Comparison of ENCODE assay signal across 10 cellular contexts in genomic region chr1:43549394-43549793, GRCh38. TPM values are rescaled to one million over a fixed set of nuclear protein-coding genes. Genes with fewer than 3 reads are reported as not detected.
DNase-seq lines count a peak whose midpoint lies in the region; ATAC-seq and TF ChIP-seq lines count a peak whose summit lies in the region.
"Not testable (repeated sequence)": the region's sequence is repeated elsewhere in the genome, so short reads cannot be mapped to it uniquely, and the experiment has no call there.
"Had no signal": no experiment of that assay in that cellular context is flagged by ENCODE, and none has a peak within 500 bp of the region (broad histone marks: within the 10 kb centered on the region; RNA-seq: fewer than 3 reads in every experiment).

No MANE protein-coding gene starts in this region.

- H3K27ac Mint-ChIP-seq in Calu3 (ENCODE audit: unreplicated experiment) (peak overlapping the region; percentile 83), nephron (peak overlapping the region; percentile 78 to 95 (median 79))
- not testable (repeated sequence) for H3K27ac Mint-ChIP-seq in MCF 10A (ENCODE audit: low read depth, unreplicated experiment)
- peak overlapping the region; percentile 63 for H3K27ac Mint-ChIP-seq in stimulated activated effector memory CD8-positive, alpha-beta T cell treated with anti-CD3 and anti-CD28 coated beads, Interleukin-12 subunit alpha, Interleukin-12 subunit beta, amount 100 ng/mL, for 72 hours

- H3K27ac ChIP-seq in RWPE2 (ENCODE audit: poor library complexity, severe bottlenecking) (peak overlapping the region; percentile 74), foreskin keratinocyte (peak overlapping the region; percentile 47), lower lobe of right lung (peak overlapping the region; percentile 47), upper lobe of right lung (peak overlapping the region; percentile 70)

- not testable (repeated sequence) for H3K9me3 Mint-ChIP-seq in Calu3 (ENCODE audit: low read depth, unreplicated experiment); MCF 10A (ENCODE audit: unreplicated experiment); nephron; stimulated activated effector memory CD8-positive, alpha-beta T cell treated with anti-CD3 and anti-CD28 coated beads, Interleukin-12 subunit alpha, Interleukin-12 subunit beta, amount 100 ng/mL, for 72 hours

- not testable (repeated sequence) for H3K27me3 ChIP-seq in RWPE2 (ENCODE audit: insufficient read depth, poor library complexity, severe bottlenecking); foreskin keratinocyte; lower lobe of right lung (ENCODE audit: low read depth); upper lobe of right lung

- BruUV-seq in Calu3 (replicated peaks; lab: Mats Ljungman, UMichigan); MCF 10A (replicated peaks; lab: Mats Ljungman, UMichigan): not testable (repeated sequence)

- intact Hi-C loops in Calu3 (cut with micrococcal nuclease; ENCODE audit: unreplicated experiment); MCF 10A (cut with micrococcal nuclease); lower lobe of right lung (cut with DNase I); upper lobe of right lung (cut with DNase I): not testable (repeated sequence)

- H3K36me3 Mint-ChIP-seq in Calu3 (ENCODE audit: insufficient read depth, unreplicated experiment) (peaks cover 57% of the 10 kb centered on the region), nephron (ENCODE audit: low read depth) (peaks cover 17% of the 10 kb centered on the region)
- not testable (repeated sequence) for H3K36me3 Mint-ChIP-seq in MCF 10A (ENCODE audit: insufficient read depth, unreplicated experiment); stimulated activated effector memory CD8-positive, alpha-beta T cell treated with anti-CD3 and anti-CD28 coated beads, Interleukin-12 subunit alpha, Interleukin-12 subunit beta, amount 100 ng/mL, for 72 hours

- peaks cover 81% of the 10 kb centered on the region for H3K36me3 ChIP-seq in RWPE2 (ENCODE audit: low read depth)
- peaks cover 10% of the 10 kb centered on the region for H3K36me3 ChIP-seq in lower lobe of right lung
- not testable (repeated sequence) for H3K36me3 ChIP-seq in upper lobe of right lung

- H3K4me1 ChIP-seq in RWPE2 (ENCODE audit: insufficient read depth, poor library complexity, severe bottlenecking) (peaks cover 64% of the 10 kb centered on the region), foreskin keratinocyte (peaks cover 27% of the 10 kb centered on the region), lower lobe of right lung (peaks cover 77% of the 10 kb centered on the region), upper lobe of right lung (peaks cover 35% of the 10 kb centered on the region)

- not testable (repeated sequence) for H3K9me3 ChIP-seq in RWPE2 (ENCODE audit: severe bottlenecking); lower lobe of right lung; upper lobe of right lung

- not testable (repeated sequence) for H3K27me3 Mint-ChIP-seq in Calu3 (ENCODE audit: unreplicated experiment); MCF 10A (ENCODE audit: insufficient read depth, unreplicated experiment); nephron (ENCODE audit: low read depth)

- TF ChIP-seq CTCF in Calu3 (IDR thresholded peaks at IDR 0.05; ENCODE audit: unreplicated experiment); RWPE2 (IDR thresholded peaks at IDR 0.05; ENCODE audit: poor library complexity, severe bottlenecking); MCF 10A (IDR thresholded peaks at IDR 0.05; ENCODE audit: unreplicated experiment); foreskin keratinocyte (conservative IDR thresholded peaks at IDR 0.05); lower lobe of right lung (IDR thresholded peaks at IDR 0.05); nephron (IDR thresholded peaks at IDR 0.05; ENCODE audit: unreplicated experiment in 3 of 3); upper lobe of right lung (IDR thresholded peaks at IDR 0.05): not testable (repeated sequence)

- H3K4me3 Mint-ChIP-seq in Calu3 (ENCODE audit: low read depth, unreplicated experiment) (peak overlapping the region; percentile 58), MCF 10A (ENCODE audit: unreplicated experiment) (peak overlapping the region; percentile 54), nephron (peak overlapping the region in 2 of 3 experiments; percentile 34 to 42)
- H3K4me3 Mint-ChIP-seq in stimulated activated effector memory CD8-positive, alpha-beta T cell treated with anti-CD3 and anti-CD28 coated beads, Interleukin-12 subunit alpha, Interleukin-12 subunit beta, amount 100 ng/mL, for 72 hours, result peak overlapping the region; percentile 36

- POLR2A ChIA-PET in MCF 10A (lab: Yijun Ruan, JAX), result interaction anchor here (0.6 to 3.8 kb wide), 9 partner anchors 8 to 396 kb away, joined by 3 to 30 read pairs (median 3); partner anchors contain the start of genes CFAP57, EBNA1BP2, KDM4A and PTPRF

- not testable (repeated sequence) for DNase-seq in Calu3; RWPE2 (ENCODE audit: low spot score); MCF 10A (ENCODE audit: unreplicated experiment); foreskin keratinocyte; lower lobe of right lung; stimulated activated effector memory CD8-positive, alpha-beta T cell treated with anti-CD3 and anti-CD28 coated beads, Interleukin-12 subunit alpha, Interleukin-12 subunit beta, amount 100 ng/mL, for 72 hours (ENCODE audit: low spot score in 2 of 2); upper lobe of right lung

- CTCF ChIA-PET in Calu3 (lab: Charles Lee) (interaction anchor here (0.8 to 2.5 kb wide), 3 partner anchors 13 to 19 kb away, joined by 3 to 18 read pairs (median 4); partner anchors contain the start of gene PTPRF), MCF 10A (lab: Yijun Ruan, JAX) (interaction anchor here (0.6 to 1.9 kb wide), 4 partner anchors 22 to 90 kb away, joined by 3 to 8 read pairs (median 4); no protein-coding TSS in a partner anchor)

- not testable (repeated sequence) for ATAC-seq in RWPE2 (ENCODE audit: low read depth); foreskin keratinocyte; lower lobe of right lung; stimulated activated effector memory CD8-positive, alpha-beta T cell treated with anti-CD3 and anti-CD28 coated beads, Interleukin-12 subunit alpha, Interleukin-12 subunit beta, amount 100 ng/mL, for 72 hours; upper lobe of right lung

- H3K4me1 Mint-ChIP-seq in Calu3 (ENCODE audit: low read depth, unreplicated experiment) (peaks cover 81% of the 10 kb centered on the region), MCF 10A (ENCODE audit: insufficient read depth, unreplicated experiment) (peaks cover 14% of the 10 kb centered on the region), nephron (peaks cover 58% of the 10 kb centered on the region)
- H3K4me1 Mint-ChIP-seq in stimulated activated effector memory CD8-positive, alpha-beta T cell treated with anti-CD3 and anti-CD28 coated beads, Interleukin-12 subunit alpha, Interleukin-12 subunit beta, amount 100 ng/mL, for 72 hours, result not testable (repeated sequence)

- not testable (repeated sequence) for H3K4me3 ChIP-seq in RWPE2 (ENCODE audit: severe bottlenecking); lower lobe of right lung; upper lobe of right lung

RNA-seq across cellular contexts. Expression of gene PTPRF, which starts 18.7 kb away (rescaled TPM):
- total RNA-seq in Calu3 (2022), result 240 and 318 TPM in 2 replicates
- 67.2 and 87.1 TPM in 2 replicates for total RNA-seq in MCF 10A (2022)
- 147 and 186 TPM in 2 replicates for total RNA-seq in foreskin keratinocyte
- 57.6 and 75.7 TPM in 2 replicates for polyA plus RNA-seq in foreskin keratinocyte
- 176 TPM for total RNA-seq in lower lobe of right lung
- total RNA-seq in upper lobe of right lung, result 199 TPM
- total RNA-seq: activated B cell treated with CpG ODN at 0.5 μM for 24 hours had no signal
- polyA plus RNA-seq: immature natural killer cell had no signal
